ENCODE assay signal across 7 cellular contexts in genomic region chr19:38386968-38387549, GRCh38. TPM values are rescaled to one million over a fixed set of nuclear protein-coding genes. Genes with fewer than 3 reads are reported as not detected.
DNase-seq lines count a peak whose midpoint lies in the region; ATAC-seq, FAIRE-seq and TF ChIP-seq lines count a peak whose summit lies in the region.
"Had no signal": no experiment of that assay in that cellular context is flagged by ENCODE, and none has a peak within 500 bp of the region (broad histone marks: within the 10 kb centered on the region; RNA-seq: fewer than 3 reads in every experiment).

No MANE protein-coding gene starts in this region.

- H3K27me3 ChIP-seq in BJ (ENCODE audit: control insufficient read depth, insufficient read depth, low read length) (no peaks in the 10 kb centered on the region), SJSA1 (replicated peaks) (no peaks in the 10 kb centered on the region)

- FAIRE-seq in H54 (lab: Jason Lieb, UNC), result no peak

- TF ChIP-seq CTCF in BJ (IDR thresholded peaks at IDR 0.05; ENCODE audit: insufficient read depth, low read depth, low read length), result no peak

- peak overlapping the region; percentile 91 for H3K4me3 ChIP-seq in BJ (ENCODE audit: low read depth, low read length)
- peak overlapping the region; percentile 51 for H3K4me3 ChIP-seq in SJSA1
- H3K4me3 ChIP-seq in iPS-18c (ENCODE audit: insufficient read depth, low read depth, low read length), result peak overlapping the region; percentile 87

- H3K9me3 ChIP-seq in SJSA1 (replicated peaks) (no peaks in the 10 kb centered on the region; the same call in 1 of the 2 replicates), iPS-18c (ENCODE audit: control insufficient read depth, insufficient read depth, low read length) (no peaks in the 10 kb centered on the region)

- peaks cover 28% of the 10 kb centered on the region for H3K36me3 ChIP-seq in BJ (ENCODE audit: control insufficient read depth, insufficient read depth, low read length)
- H3K36me3 ChIP-seq in SJSA1, result peaks cover 53% of the 10 kb centered on the region

- POLR2A ChIA-PET in BJ (lab: Charles Lee), result interaction anchor here (0.5 to 1.3 kb wide), 7 partner anchors 11 to 993 kb away, joined by 3 to 18 read pairs (median 4); partner anchors contain the start of genes FAM98C and PSMD8

- TF ChIP-seq POLR2A in H54 (IDR thresholded peaks at IDR 0.05; ENCODE audit: low read depth, low read length), result no peak

- no peak for ATAC-seq in HG03439 (IDR thresholded peaks at IDR 0.05; ENCODE audit: unreplicated experiment)

- CTCF ChIA-PET in BJ (lab: Yijun Ruan, JAX), result interaction anchor here (1.0 to 3.6 kb wide), 8 partner anchors 11 to 485 kb away, joined by 3 to 12 read pairs (median 4); partner anchors contain the start of genes CATSPERG, FAM98C and PSMD8

- no peak for DNase-seq in BJ (ENCODE audit: low read depth)
- no peak for DNase-seq in SJSA1 (ENCODE audit: low read depth in 1 of 2, low spot score in 2 of 2)
- DNase-seq in NCI-H1436 treated with DMSO at 0.1 percent for 48 hours (lab: John Stamatoyannopoulos, UW), result no peak
- DNase-seq in H54 (ENCODE audit: insufficient read length, low spot score), result no peak

- no peak overlapping the region for H3K27ac ChIP-seq in SJSA1

- peaks cover 16% of the 10 kb centered on the region for H3K4me1 ChIP-seq in SJSA1 (replicated peaks)

RNA-seq across cellular contexts. Expression of gene GGN, which starts 0.8 kb away (rescaled TPM):
- polyA plus RNA-seq in BJ (2011; rRNA removed), result 0.44 and 0.64 TPM in 2 replicates
- polyA minus RNA-seq in BJ (2011; rRNA and poly(A)+ RNA removed), result not detected in 2 replicates
- total RNA-seq in SJSA1 (2014; rRNA removed; shearing (Covaris generic)), result 0.47 and 0.71 TPM in 2 replicates

RNA-seq across cellular contexts. Expression of gene SPRED3, which starts 1.4 kb away (rescaled TPM):
- polyA plus RNA-seq in BJ (2011; rRNA removed), result 4.2 and 5.9 TPM in 2 replicates
- polyA minus RNA-seq in BJ (2011; rRNA and poly(A)+ RNA removed), result 4.2 and 6.9 TPM in 2 replicates
- total RNA-seq in SJSA1 (2014; rRNA removed; shearing (Covaris generic)), result 0.79 and 1.0 TPM in 2 replicates

RNA-seq across cellular contexts. Expression of gene PSMD8, which starts 12.7 kb away (rescaled TPM):
- polyA plus RNA-seq in BJ (2011; rRNA removed), result 583 and 662 TPM in 2 replicates
- 169 and 320 TPM in 2 replicates for polyA minus RNA-seq in BJ (2011; rRNA and poly(A)+ RNA removed)
- total RNA-seq in SJSA1 (2014; rRNA removed; shearing (Covaris generic)), result 248 and 454 TPM in 2 replicates

RNA-seq across cellular contexts. Expression of gene FAM98C, which starts 15.8 kb away (rescaled TPM):
- polyA plus RNA-seq in BJ (2011; rRNA removed), result 9.9 and 12.2 TPM in 2 replicates
- polyA minus RNA-seq in BJ (2011; rRNA and poly(A)+ RNA removed), result 4.9 and 7.1 TPM in 2 replicates
- total RNA-seq in SJSA1 (2014; rRNA removed; shearing (Covaris generic)), result 22.9 and 41.5 TPM in 2 replicates

RNA-seq across cellular contexts. Expression of gene RASGRP4, which starts 39.0 kb away (rescaled TPM):
- polyA plus RNA-seq in BJ (2011; rRNA removed), result not detected in 2 replicates
- polyA minus RNA-seq in BJ (2011; rRNA and poly(A)+ RNA removed), result not detected in 2 replicates
- not detected in 2 replicates for total RNA-seq in SJSA1 (2014; rRNA removed; shearing (Covaris generic))
- total RNA-seq: renal cortical epithelial cell had no signal
